1 cellular context compared by ENCODE assay signal in the genomic region with DNA sequence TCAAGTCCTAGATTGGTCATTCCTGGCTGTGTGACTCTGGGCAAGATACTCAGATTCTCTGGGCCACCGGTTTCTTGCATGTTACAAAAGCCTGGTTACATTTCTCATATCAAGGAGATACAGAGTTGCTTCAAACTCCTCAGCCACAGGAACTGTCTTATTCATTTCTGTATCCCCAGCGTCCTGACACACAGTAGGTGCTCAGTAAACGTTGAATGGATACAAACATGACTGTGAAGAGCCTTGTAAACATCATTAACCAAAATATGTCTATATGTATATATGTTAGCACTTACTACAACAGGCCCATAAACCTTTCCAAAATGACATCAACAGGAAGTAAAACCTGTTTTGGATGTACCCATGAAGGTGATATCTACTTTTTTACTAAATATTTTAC.
TF ChIP-seq lines count a peak whose summit lies in the region.

No MANE protein-coding gene starts in this region.

TF ChIP-seq in K562, 482 proteins besides CTCF, POLR2A, EP300 and RAD21:
- TF ChIP-seq BCOR (IDR thresholded peaks at IDR 0.05), result 0 out of 2 replicates have a peak, but pooled peaks have one; percentile 11
- TF ChIP-seq ZKSCAN1 (IDR thresholded peaks at IDR 0.05; ENCODE audit: low read depth, low read length), result peak; percentile 78
- TF ChIP-seq ZFP36 (IDR thresholded peaks at IDR 0.05; ENCODE audit: low read depth, low read length, partially characterized antibody), result peak; percentile 36
- no peak for TF ChIP-seq HMG20B (CRISPR knock-in tag; IDR thresholded peaks at IDR 0.05)
- 0 out of 4 replicates have a peak, but pooled peaks of 1 of the 2 experiments have one; percentile 18 for TF ChIP-seq TEAD1 (CRISPR knock-in tag; IDR thresholded peaks at IDR 0.05)
